ENCODE assay signal across 19 cellular contexts in genomic region chr15:101114146-101114545, GRCh38.
A peak's percentile ranks its signal among the peaks of the same experiment; 100 is the strongest.
DNase-seq lines count a peak whose midpoint lies in the region; ATAC-seq and TF ChIP-seq lines count a peak whose summit lies in the region.
"Had no signal": no experiment of that assay in that cellular context is flagged by ENCODE, and none has a peak within 500 bp of the region (broad histone marks: within the 10 kb centered on the region; RNA-seq: fewer than 3 reads in every experiment).

No MANE protein-coding gene starts in this region.

- no peak overlapping the region for H2AFZ ChIP-seq in neuronal stem cell (ENCODE audit: low read length)

- peaks cover 9% of the 10 kb centered on the region for H3K4me1 Mint-ChIP-seq in endothelial cell (ENCODE audit: unreplicated experiment)
- no peaks in the 10 kb centered on the region for H3K4me1 Mint-ChIP-seq in activated T-helper 17 cell treated with anti-CD3 and anti-CD28 coated beads, Interleukin-2, amount 50 U/mL, for 72 hours

- POLR2A ChIA-PET in RWPE1 (lab: Yijun Ruan, JAX; ENCODE audit: low non-redundant PET), result no interaction called here

- H3K4me1 ChIP-seq in BLaER1, result peaks cover 78% of the 10 kb centered on the region
- peaks cover 9 to 15% of the 10 kb centered on the region in 2 donors for H3K4me1 ChIP-seq in neuronal stem cell (ENCODE audit: control insufficient read depth in 2 of 2, insufficient read depth in 1 of 2, low read depth in 1 of 2, low read length in 2 of 2)
- H3K4me1 ChIP-seq: Peyer's patch had no signal

- H3K27ac Mint-ChIP-seq in endothelial cell (ENCODE audit: unreplicated experiment), result peak overlapping the region; percentile 18
- H3K27ac Mint-ChIP-seq in activated T-helper 17 cell treated with anti-CD3 and anti-CD28 coated beads, Interleukin-2, amount 50 U/mL, for 72 hours, result no peak overlapping the region
- H3K27ac Mint-ChIP-seq: HFFc6 had no signal

- H3K9me3 ChIP-seq in BLaER1 (no peaks in the 10 kb centered on the region), neuronal stem cell (replicated peaks in 1 of 2; ENCODE audit: control insufficient read depth in 2 of 2, insufficient read depth in 1 of 2, low read depth in 1 of 2, low read length in 2 of 2) (no peaks in the 10 kb centered on the region)
- H3K9me3 ChIP-seq: Peyer's patch, SJSA1 had no signal

- peak overlapping the region; percentile 15 for H3K4ac ChIP-seq in neuronal stem cell (ENCODE audit: low read length)

- CTCF ChIA-PET in RWPE1 (lab: Yijun Ruan, JAX), result interaction anchor here (0.6 kb wide), 2 partner anchors 463 to 495 kb away, joined by 3 to 6 read pairs; no protein-coding TSS in a partner anchor

- no peaks in the 10 kb centered on the region for H3K79me1 ChIP-seq in neuronal stem cell (ENCODE audit: low read depth, low read length)

- no peak overlapping the region for H2BK120ac ChIP-seq in neuronal stem cell (ENCODE audit: low read depth, low read length)

- peak overlapping the region; percentile 92 for H3K18ac ChIP-seq in neuronal stem cell (ENCODE audit: low read length)

- ATAC-seq in activated T-helper 17 cell treated with anti-CD3 and anti-CD28 coated beads, Interleukin-2, amount 50 U/mL, for 72 hours (replicated peaks), result no peak
- no peak for ATAC-seq in HG03135 (IDR thresholded peaks at IDR 0.05; ENCODE audit: unreplicated experiment)
- ATAC-seq: Right ventricle myocardium inferior had no signal

- DNase-seq in RWPE1 (ENCODE audit: low spot score) (no peak), endothelial cell (ENCODE audit: low spot score) (no peak), neuronal stem cell (ENCODE audit: low spot score) (no peak), UCSD-AML1 (lab: John Stamatoyannopoulos, UW; ENCODE audit: unreplicated experiment) (no peak)
- DNase-seq: EL, HFFc6, KG1, NCI-H1092 treated with DMSO at 0.1 percent for 48 hours, NCI-H146, NCI-H2029, NCI-H345, NCI-H524, NCI-H774, Peyer's patch had no signal

- WGBS in neuronal stem cell (ENCODE audit: extremely low coverage in 2 of 2, insufficient read length in 2 of 2, insufficient replicate concordance in 1 of 2), 2 donors, result no CpG with 5 or more reads among the region's 9 CpGs

- peak overlapping the region; percentile 60 for H2BK5ac ChIP-seq in neuronal stem cell (ENCODE audit: low read length)

- no peak overlapping the region for H2BK15ac ChIP-seq in neuronal stem cell (ENCODE audit: low read length)

- H3K4me3 ChIP-seq in BLaER1 (no peak overlapping the region), neuronal stem cell (ENCODE audit: low read length in 2 of 2) (no peak overlapping the region)
- H3K4me3 ChIP-seq: Peyer's patch, SJSA1 had no signal

- no peaks in the 10 kb centered on the region for H4K20me1 ChIP-seq in BLaER1

- H3K14ac ChIP-seq in neuronal stem cell (ENCODE audit: low read length), result no peak overlapping the region

- peak overlapping the region; percentile 76 for H2AK5ac ChIP-seq in neuronal stem cell (ENCODE audit: low read depth, low read length)

- H4K8ac ChIP-seq in neuronal stem cell (ENCODE audit: low read depth, low read length), result no peak overlapping the region

- H3K27me3 ChIP-seq in BLaER1 (no peaks in the 10 kb centered on the region), neuronal stem cell (ENCODE audit: control insufficient read depth in 3 of 3, insufficient read depth in 3 of 3, low read depth in 1 of 3, low read length in 3 of 3) (peaks cover 0 to 8% (median 2%) of the 10 kb centered on the region in 3 experiments)
- H3K27me3 ChIP-seq: Peyer's patch, SJSA1 had no signal

- H3K4me2 ChIP-seq in BLaER1 (peak overlapping the region; percentile 82), neuronal stem cell (ENCODE audit: insufficient read depth, low read length, poor library complexity, severe bottlenecking) (no peak overlapping the region)

- H3K9ac ChIP-seq in BLaER1 (no peak overlapping the region), neuronal stem cell (ENCODE audit: low read depth, low read length, poor library complexity) (no peak overlapping the region)

- no peak overlapping the region for H3K4me3 Mint-ChIP-seq in endothelial cell (ENCODE audit: unreplicated experiment)
- no peak overlapping the region for H3K4me3 Mint-ChIP-seq in activated T-helper 17 cell treated with anti-CD3 and anti-CD28 coated beads, Interleukin-2, amount 50 U/mL, for 72 hours
- H3K4me3 Mint-ChIP-seq: HFFc6 had no signal

- H3K27me3 Mint-ChIP-seq in endothelial cell (ENCODE audit: unreplicated experiment), result peaks cover 14% of the 10 kb centered on the region
- peaks cover 3% of the 10 kb centered on the region for H3K27me3 Mint-ChIP-seq in activated T-helper 17 cell treated with anti-CD3 and anti-CD28 coated beads, Interleukin-2, amount 50 U/mL, for 72 hours

- H3K23ac ChIP-seq in neuronal stem cell (ENCODE audit: low read depth, low read length, poor library complexity), result no peak overlapping the region

- H3K36me3 Mint-ChIP-seq in endothelial cell (ENCODE audit: low read depth, unreplicated experiment), result no peaks in the 10 kb centered on the region
- no peaks in the 10 kb centered on the region for H3K36me3 Mint-ChIP-seq in activated T-helper 17 cell treated with anti-CD3 and anti-CD28 coated beads, Interleukin-2, amount 50 U/mL, for 72 hours (ENCODE audit: low read depth)

- H4K91ac ChIP-seq in neuronal stem cell (ENCODE audit: low read depth, low read length, poor library complexity), result no peak overlapping the region

- H3K9me3 Mint-ChIP-seq in endothelial cell (ENCODE audit: unreplicated experiment), result no peaks in the 10 kb centered on the region
- no peaks in the 10 kb centered on the region for H3K9me3 Mint-ChIP-seq in activated T-helper 17 cell treated with anti-CD3 and anti-CD28 coated beads, Interleukin-2, amount 50 U/mL, for 72 hours
- H3K9me3 Mint-ChIP-seq: HFFc6 had no signal

- no peaks in the 10 kb centered on the region for H3K36me3 ChIP-seq in BLaER1
- H3K36me3 ChIP-seq in neuronal stem cell (replicated peaks in 1 of 2; ENCODE audit: control insufficient read depth in 2 of 2, insufficient read depth in 2 of 2, low read length in 2 of 2), result no peaks in the 10 kb centered on the region
- H3K36me3 ChIP-seq: Peyer's patch, SJSA1 had no signal

- H2BK12ac ChIP-seq in neuronal stem cell (ENCODE audit: low read length), result no peak overlapping the region

- H3K27ac ChIP-seq in BLaER1 (0 out of 2 replicates have a peak overlapping the region, but pooled peaks have one; percentile 76), RWPE1 (peak overlapping the region; percentile 84), neuronal stem cell (replicated peaks; ENCODE audit: low read length) (no peak overlapping the region)
- H3K27ac ChIP-seq: Peyer's patch, SJSA1 had no signal

- no peak for TF ChIP-seq CTCF in RWPE1 (conservative IDR thresholded peaks at IDR 0.05; ENCODE audit: low read depth)
- no peak for TF ChIP-seq CTCF in endothelial cell (IDR thresholded peaks at IDR 0.05; ENCODE audit: unreplicated experiment)
